In the genomic region with DNA sequence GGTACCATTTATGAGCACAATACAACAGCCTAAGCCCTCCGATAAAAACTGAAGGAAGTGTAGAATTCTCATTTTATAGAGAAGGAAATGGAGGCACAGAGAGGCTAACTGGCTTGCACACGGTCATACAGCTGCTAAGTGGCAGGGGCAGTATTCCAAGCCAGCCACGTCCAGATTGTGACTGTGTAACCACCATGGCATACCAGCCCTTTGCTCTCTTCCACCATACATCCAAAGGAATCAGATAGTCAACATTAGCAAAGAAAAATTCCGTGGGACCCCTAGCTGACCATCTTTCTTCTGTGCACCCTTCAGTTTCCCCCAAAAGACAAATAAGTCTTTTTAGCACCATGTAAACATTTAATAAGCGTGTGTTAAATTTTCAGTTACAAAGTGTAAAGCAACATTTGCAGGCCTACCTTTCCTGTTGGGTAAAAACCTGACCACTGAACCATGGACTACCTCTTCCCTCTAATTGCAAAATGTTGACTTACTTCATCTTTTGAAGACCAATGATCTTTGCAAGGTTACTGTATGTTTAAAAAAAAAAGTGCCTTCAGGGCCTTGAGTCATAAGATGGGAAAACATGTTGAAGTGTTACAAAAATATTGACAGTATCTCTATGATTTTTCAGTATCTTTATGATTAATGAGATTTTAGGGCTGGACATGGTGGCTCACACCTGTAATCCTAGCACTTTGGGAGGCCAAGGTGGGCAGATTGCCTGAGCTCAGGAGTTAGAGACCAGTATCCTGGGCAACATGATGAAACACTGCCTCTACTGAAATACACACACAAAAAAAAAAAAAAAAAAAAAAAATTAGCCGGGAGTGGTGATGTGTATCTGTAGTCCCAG, we compare ENCODE assay signal across 19 cellular contexts.
"Had no signal": no experiment of that assay in that cellular context is flagged by ENCODE, and none has a peak within 500 bp of the region (broad histone marks: within the 10 kb centered on the region; RNA-seq: fewer than 3 reads in every experiment).

No MANE protein-coding gene starts in this region.

- H3K9me3 Mint-ChIP-seq: activated naive CD8-positive, alpha-beta T cell treated with anti-CD3 and anti-CD28 coated beads for 36 hours; immature natural killer cell; stimulated activated effector memory CD8-positive, alpha-beta T cell treated with anti-CD3 and anti-CD28 coated beads, Interleukin-12 subunit alpha, Interleukin-12 subunit beta, amount 100 ng/mL, for 72 hours had no signal

- H3K4me1 Mint-ChIP-seq: activated naive CD8-positive, alpha-beta T cell treated with anti-CD3 and anti-CD28 coated beads for 36 hours; immature natural killer cell; naive B cell; stimulated activated effector memory CD8-positive, alpha-beta T cell treated with anti-CD3 and anti-CD28 coated beads, Interleukin-12 subunit alpha, Interleukin-12 subunit beta, amount 100 ng/mL, for 72 hours had no signal

- H3K27me3 ChIP-seq: brain microvascular endothelial cell, right atrium auricular region had no signal

- H3K4me3 ChIP-seq: esophagus muscularis mucosa, lower lobe of right lung, right atrium auricular region, smooth muscle cell, tibial artery had no signal

- H3K4me3 Mint-ChIP-seq: activated naive CD8-positive, alpha-beta T cell treated with anti-CD3 and anti-CD28 coated beads for 36 hours; immature natural killer cell; naive B cell; stimulated activated effector memory CD8-positive, alpha-beta T cell treated with anti-CD3 and anti-CD28 coated beads, Interleukin-12 subunit alpha, Interleukin-12 subunit beta, amount 100 ng/mL, for 72 hours had no signal

- H3K27ac ChIP-seq: brain microvascular endothelial cell, esophagus muscularis mucosa, lower lobe of right lung, parathyroid adenoma, right atrium auricular region, tibial artery had no signal

- H3K36me3 ChIP-seq: brain microvascular endothelial cell, esophagus muscularis mucosa, lower lobe of right lung, right atrium auricular region, tibial artery had no signal

- H3K36me3 Mint-ChIP-seq: activated naive CD8-positive, alpha-beta T cell treated with anti-CD3 and anti-CD28 coated beads for 36 hours; immature natural killer cell; naive B cell; stimulated activated effector memory CD8-positive, alpha-beta T cell treated with anti-CD3 and anti-CD28 coated beads, Interleukin-12 subunit alpha, Interleukin-12 subunit beta, amount 100 ng/mL, for 72 hours had no signal

- H3K4me1 ChIP-seq: esophagus muscularis mucosa, lower lobe of right lung, parathyroid adenoma, right atrium auricular region, tibial artery had no signal

- DNase-seq: activated CD4-positive, alpha-beta T cell treated with anti-CD3 and anti-CD28 coated beads, Interleukin-2, amount 50 U/mL, for 4 hours; activated CD4-positive, CD25-positive, alpha-beta regulatory T cell treated with anti-CD3 and anti-CD28 coated beads, Interleukin-2, amount 50 U/mL, for 72 hours; activated gamma-delta T cell; activated naive CD8-positive, alpha-beta T cell treated with anti-CD3 and anti-CD28 coated beads for 36 hours; activated T-cell treated with anti-CD3 and anti-CD28 coated beads, Interleukin-2, amount 50 U/mL, for 1 hour; brain microvascular endothelial cell; immature natural killer cell; left cardiac atrium; lower lobe of right lung; midbrain; naive B cell; T-helper 2 cell; tibial artery had no signal

- H3K27ac Mint-ChIP-seq: activated naive CD8-positive, alpha-beta T cell treated with anti-CD3 and anti-CD28 coated beads for 36 hours; immature natural killer cell; stimulated activated effector memory CD8-positive, alpha-beta T cell treated with anti-CD3 and anti-CD28 coated beads, Interleukin-12 subunit alpha, Interleukin-12 subunit beta, amount 100 ng/mL, for 72 hours had no signal

- H3K9me3 ChIP-seq: esophagus muscularis mucosa, lower lobe of right lung, right atrium auricular region, tibial artery had no signal

- FAIRE-seq: endometrium had no signal
